17 cellular contexts compared by ENCODE assay signal in genomic region chr15:39746176-39746575, GRCh38.
"Had no signal": no experiment of that assay in that cellular context is flagged by ENCODE, and none has a peak within 500 bp of the region (broad histone marks: within the 10 kb centered on the region; RNA-seq: fewer than 3 reads in every experiment).

No MANE protein-coding gene starts in this region.

- DNase-seq: activated CD4-positive, alpha-beta T cell treated with anti-CD3 and anti-CD28 coated beads for 4 hours; activated CD8-positive, alpha-beta T cell treated with anti-CD3 and anti-CD28 coated beads, Interleukin-2, amount 10 ng/mL, durations not matched to agents 7 days and 5 days; activated naive CD4-positive, alpha-beta T cell treated with anti-CD3 and anti-CD28 coated beads, Interleukin-2, amount 10 ng/mL, durations not matched to agents 7 days and 5 days; adrenal gland; dorsolateral prefrontal cortex; hippocampal formation; kidney glomerular epithelial cell; pancreas; retina; T-cell; T1000; thyroid gland; uterus had no signal

- FAIRE-seq: pancreas had no signal

- H3K9me3 ChIP-seq: adrenal gland, gastroesophageal sphincter, pancreas, thyroid gland, uterus had no signal

- H3K4me3 ChIP-seq: adrenal gland, dorsolateral prefrontal cortex, gastroesophageal sphincter, pancreas, skin epidermis, thyroid gland, uterus had no signal

- H3K4me1 ChIP-seq: thyroid gland, uterus had no signal

- H3K27me3 ChIP-seq: adrenal gland, dorsolateral prefrontal cortex, gastroesophageal sphincter, pancreas, thyroid gland, uterus had no signal

- H3K27ac ChIP-seq: adrenal gland, pancreas, skin epidermis, thyroid gland, uterus, VCaP had no signal

- H3K36me3 ChIP-seq: adrenal gland, gastroesophageal sphincter, pancreas, thyroid gland, uterus had no signal

- ATAC-seq: activated CD8-positive, alpha-beta T cell treated with anti-CD3 and anti-CD28 coated beads, Interleukin-2, amount 10 ng/mL, durations not matched to agents 7 days and 5 days; esophagus mucosa; gastroesophageal sphincter; pancreas; T-cell had no signal
